ENCODE assay signal across 8 cellular contexts in the genomic region with DNA sequence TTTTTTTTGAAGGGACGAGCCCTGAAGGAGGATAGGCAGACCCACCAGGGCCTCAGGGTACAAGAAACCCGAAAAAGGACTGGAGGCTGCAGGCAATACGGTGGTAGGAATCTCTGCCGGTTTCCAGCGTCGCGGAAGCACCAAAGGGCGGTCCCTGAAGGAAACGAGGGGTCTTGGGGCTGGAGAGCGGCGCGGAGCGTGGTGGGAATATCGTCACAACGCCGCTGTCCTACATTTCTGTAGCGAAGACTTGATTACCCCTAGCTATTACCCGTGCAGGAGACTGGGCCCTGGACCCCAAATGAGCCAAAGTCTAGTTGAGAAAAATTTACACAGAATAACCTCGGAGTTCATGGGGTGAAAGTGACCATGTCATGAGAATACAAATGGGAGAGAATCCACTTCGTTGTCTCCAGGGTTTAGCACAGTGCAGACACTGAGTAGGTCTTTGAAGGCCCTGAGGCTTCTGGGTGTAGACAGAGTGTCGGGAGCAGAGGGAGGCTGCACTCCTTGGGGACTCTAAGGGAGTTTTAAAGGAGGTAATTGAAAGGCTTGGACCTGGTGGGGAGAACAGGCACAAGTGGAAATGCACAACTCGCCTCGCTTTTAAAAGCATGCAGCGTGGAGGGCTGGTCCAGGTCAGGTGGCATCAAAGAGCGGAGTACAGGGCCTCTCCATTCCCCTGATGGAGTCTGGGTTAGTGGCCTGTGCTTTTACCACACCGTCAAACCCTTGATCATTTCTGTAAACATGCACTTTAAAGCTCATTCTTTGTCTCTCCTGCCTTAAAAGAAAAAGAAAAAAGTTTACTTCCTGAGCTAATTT. TPM values are rescaled to one million over a fixed set of nuclear protein-coding genes. Genes with fewer than 3 reads are reported as not detected.
A peak's percentile ranks its signal among the peaks of the same experiment; 100 is the strongest.
DNase-seq lines count a peak whose midpoint lies in the region; ATAC-seq and TF ChIP-seq lines count a peak whose summit lies in the region.

No MANE protein-coding gene starts in this region.

- H3K36me3 Mint-ChIP-seq in Calu3 (ENCODE audit: insufficient read depth, unreplicated experiment) (peaks cover 64% of the 10 kb centered on the region), MCF 10A (ENCODE audit: insufficient read depth, unreplicated experiment) (peaks cover 27% of the 10 kb centered on the region)

- no peaks in the 10 kb centered on the region for H3K36me3 ChIP-seq in left lung
- H3K36me3 ChIP-seq in suprapubic skin = no peaks in the 10 kb centered on the region

- CTCF ChIA-PET in Calu3 (lab: Charles Lee) = interaction anchor here (1.6 kb wide), 1 partner anchor 111 kb away, joined by 5 read pairs; no protein-coding TSS in a partner anchor
- CTCF ChIA-PET in MCF 10A (lab: Yijun Ruan, JAX) = interaction anchor here (0.6 to 4.1 kb wide), 9 partner anchors 38 to 592 kb away, joined by 3 to 23 read pairs (median 4); no protein-coding TSS in a partner anchor

- H3K27ac ChIP-seq in left lung (peak overlapping the region; percentile 94 to 98), suprapubic skin (peak overlapping the region; percentile 97)

- peaks cover 49 to 67% of the 10 kb centered on the region in 2 donors for H3K4me1 ChIP-seq in left lung
- peaks cover 66% of the 10 kb centered on the region for H3K4me1 ChIP-seq in suprapubic skin

- BruUV-seq in Calu3 (replicated peaks; lab: Mats Ljungman, UMichigan) (no TSS peak), MCF 10A (replicated peaks; lab: Mats Ljungman, UMichigan) (no TSS peak)

- 12% methylated on average over 26 of the region's 26 CpGs for WGBS in suprapubic skin

- H3K4me3 Mint-ChIP-seq in Calu3 (ENCODE audit: low read depth, unreplicated experiment) = peak overlapping the region; percentile 79
- peak overlapping the region; percentile 94 for H3K4me3 Mint-ChIP-seq in MCF 10A (ENCODE audit: unreplicated experiment)

- H3K4me1 Mint-ChIP-seq in Calu3 (ENCODE audit: low read depth, unreplicated experiment) (peaks cover 15% of the 10 kb centered on the region), MCF 10A (ENCODE audit: insufficient read depth, unreplicated experiment) (peaks cover 35% of the 10 kb centered on the region)

- POLR2A ChIA-PET in MCF 10A (lab: Yijun Ruan, JAX) = interaction anchor here (0.6 to 6.6 kb wide), 29 partner anchors 10 to 1239 kb away, joined by 3 to 110 read pairs (median 10); no protein-coding TSS in a partner anchor

- no peak for DNase-seq in Calu3
- DNase-seq in NCI-H526 (lab: John Stamatoyannopoulos, UW) = peak; percentile 40 to 57
- DNase-seq in MCF 10A (ENCODE audit: unreplicated experiment) = no peak
- DNase-seq in left lung = no peak
- no peak for DNase-seq in suprapubic skin (ENCODE audit: low spot score in 2 of 2)
- no peak for DNase-seq in NOMO-1 treated with dmso at 0.1 percent for 144 hours (lab: John Stamatoyannopoulos, UW; ENCODE audit: unreplicated experiment)
- DNase-seq in germinal center (ENCODE audit: low spot score) = no peak
- no peak for DNase-seq in DMS153 (lab: John Stamatoyannopoulos, UW)

- H3K9me3 ChIP-seq in left lung = no peaks in the 10 kb centered on the region
- no peaks in the 10 kb centered on the region for H3K9me3 ChIP-seq in suprapubic skin

- peak overlapping the region; percentile 95 for H3K27ac Mint-ChIP-seq in Calu3 (ENCODE audit: unreplicated experiment)
- peak overlapping the region; percentile 78 for H3K27ac Mint-ChIP-seq in MCF 10A (ENCODE audit: low read depth, unreplicated experiment)

- H3K9me3 Mint-ChIP-seq in Calu3 (ENCODE audit: low read depth, unreplicated experiment) = no peaks in the 10 kb centered on the region
- no peaks in the 10 kb centered on the region for H3K9me3 Mint-ChIP-seq in MCF 10A (ENCODE audit: unreplicated experiment)

- intact Hi-C loops in Calu3 (cut with micrococcal nuclease; ENCODE audit: unreplicated experiment) (loop anchor here (5.0 kb wide), 2 partner anchors 113 to 222 kb away; no protein-coding TSS in a partner anchor), MCF 10A (cut with micrococcal nuclease) (loop anchor here (2.0 to 10.0 kb wide), 3 partner anchors 34 to 220 kb away; no protein-coding TSS in a partner anchor), left lung (cut with DNase I) (no loop called here)

- H3K27me3 Mint-ChIP-seq in Calu3 (ENCODE audit: unreplicated experiment) (no peaks in the 10 kb centered on the region), MCF 10A (ENCODE audit: insufficient read depth, unreplicated experiment) (no peaks in the 10 kb centered on the region)

- TF ChIP-seq POLR2A in suprapubic skin (IDR thresholded peaks at IDR 0.05) = no peak

- no peak for ATAC-seq in left lung

- H3K27me3 ChIP-seq in left lung (no peaks in the 10 kb centered on the region), suprapubic skin (no peaks in the 10 kb centered on the region)

- TF ChIP-seq EP300 in suprapubic skin (IDR thresholded peaks at IDR 0.05) = no peak

- H3K4me3 ChIP-seq in left lung (peak overlapping the region; percentile 77 to 89), suprapubic skin (peak overlapping the region; percentile 90)

- TF ChIP-seq CTCF in Calu3 (IDR thresholded peaks at IDR 0.05; ENCODE audit: unreplicated experiment) (no peak), MCF 10A (IDR thresholded peaks at IDR 0.05; ENCODE audit: unreplicated experiment) (no peak), left lung (IDR thresholded peaks at IDR 0.05) (no peak), suprapubic skin (IDR thresholded peaks at IDR 0.05) (no peak)

RNA-seq across cellular contexts. Expression of a gene that starts 1.5 kb away (rescaled TPM):
- total RNA-seq in Calu3 (2022) (457 and 484 TPM in 2 replicates), MCF 10A (2022) (361 and 378 TPM in 2 replicates), left lung (100 to 1,000 TPM; 686 to 731 TPM), suprapubic skin (100 to 1,000 TPM; 556 to 703 (median 561) TPM)

Comparison
In these comparisons a context has a peak if more than half of its experiments do, and no peak if none do; other contexts are left out.
1. DNase-seq: peak in NCI-H526 (2 of 2); none in Calu3 (single experiment), MCF 10A (single experiment), left lung (0 of 2), suprapubic skin (0 of 2), NOMO-1 treated with dmso at 0.1 percent for 144 hours (single experiment), germinal center (single experiment) and DMS153 (single experiment).
2. intact Hi-C loops: an anchor here in Calu3 (5.0 kb wide) and MCF 10A (2.0 to 10.0 kb wide); none called in left lung.